ENCODE assay signal across 8 cellular contexts in the genomic region with DNA sequence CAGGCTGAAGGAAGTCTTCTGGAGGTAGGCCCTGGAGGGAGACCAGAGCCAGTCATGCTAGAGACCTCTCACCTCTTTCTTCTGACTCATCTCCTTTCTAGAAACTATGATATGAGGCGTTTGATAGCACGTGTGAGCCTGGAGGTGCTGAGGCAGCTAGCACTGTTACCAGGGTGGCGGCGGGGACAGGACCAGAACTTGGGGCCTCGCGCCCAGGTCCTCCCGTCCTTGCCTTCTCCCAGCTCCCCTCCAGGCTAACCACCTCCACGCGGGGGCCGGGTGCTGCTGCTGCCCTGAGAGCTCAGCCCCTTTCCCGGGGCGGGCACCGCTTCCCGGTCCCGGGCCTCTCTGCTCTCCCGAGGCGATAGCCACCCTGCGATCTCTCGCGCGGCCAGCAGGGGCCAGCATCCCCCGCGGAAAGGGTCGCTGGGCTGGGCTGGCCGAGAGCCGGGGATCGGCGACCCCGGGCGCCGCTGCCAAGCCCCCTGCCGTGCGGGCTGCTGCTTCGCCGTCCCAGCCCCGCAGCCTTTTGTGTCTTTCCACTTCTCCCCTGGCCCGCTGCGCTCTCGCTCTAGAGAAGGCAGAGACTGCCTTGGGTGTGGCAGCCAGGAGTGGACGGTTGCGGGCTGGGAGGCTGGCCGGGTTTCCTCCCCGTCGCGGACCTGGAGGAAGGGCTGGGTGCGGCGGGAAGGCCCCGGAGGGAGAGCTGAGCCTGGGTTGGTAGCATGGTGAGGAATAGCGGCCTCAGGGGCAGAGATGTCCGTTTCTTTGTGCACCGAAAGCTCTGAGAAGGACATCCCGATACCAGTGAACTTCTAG. TPM values are rescaled to one million over a fixed set of nuclear protein-coding genes. Genes with fewer than 3 reads are reported as not detected.
A peak's percentile ranks its signal among the peaks of the same experiment; 100 is the strongest.
DNase-seq lines count a peak whose midpoint lies in the region; ATAC-seq and TF ChIP-seq lines count a peak whose summit lies in the region.

No MANE protein-coding gene starts in this region.

- TF ChIP-seq POLR2A in ovary (IDR thresholded peaks at IDR 0.05): no peak

- H3K36me3 ChIP-seq in KMS-11 (ENCODE audit: insufficient read depth): no peaks in the 10 kb centered on the region
- no peaks in the 10 kb centered on the region for H3K36me3 ChIP-seq in ovary
- no peaks in the 10 kb centered on the region for H3K36me3 ChIP-seq in tibial artery

- peak; percentile 94 for TF ChIP-seq CTCF in KMS-11 (conservative IDR thresholded peaks at IDR 0.05; ENCODE audit: low read depth, low read length)
- TF ChIP-seq CTCF in ovary (IDR thresholded peaks at IDR 0.05): peak; percentile 90 to 100 (median 98)
- peak; percentile 97 to 99 for TF ChIP-seq CTCF in tibial artery (IDR thresholded peaks at IDR 0.05)

- DNase-seq in GDM1 (lab: John Stamatoyannopoulos, UW): peak; percentile 51
- DNase-seq in SKM-1 (lab: John Stamatoyannopoulos, UW; ENCODE audit: unreplicated experiment): peak; percentile 43
- peak; percentile 77 for DNase-seq in activated naive CD8-positive, alpha-beta T cell treated with anti-CD3 and anti-CD28 coated beads for 36 hours
- DNase-seq in Right ventricle myocardium inferior (ENCODE audit: missing footprints): peak; percentile 84
- DNase-seq in ovary: peak; percentile 74 to 89 (median 85)
- DNase-seq in tibial artery: peak; percentile 60 to 79

- peaks cover 15% of the 10 kb centered on the region for H3K27me3 Mint-ChIP-seq in activated naive CD8-positive, alpha-beta T cell treated with anti-CD3 and anti-CD28 coated beads for 36 hours

- H3K4me3 Mint-ChIP-seq in activated naive CD8-positive, alpha-beta T cell treated with anti-CD3 and anti-CD28 coated beads for 36 hours: peak overlapping the region; percentile 32

- peak; percentile 85 for ATAC-seq in GM21825 (IDR thresholded peaks at IDR 0.05; ENCODE audit: unreplicated experiment)
- peak; percentile 82 for ATAC-seq in Right ventricle myocardium inferior

- H3K27me3 ChIP-seq in KMS-11 (ENCODE audit: insufficient read depth, low read depth) (no peaks in the 10 kb centered on the region), ovary (no peaks in the 10 kb centered on the region), tibial artery (no peaks in the 10 kb centered on the region)

- H3K4me2 ChIP-seq in KMS-11: peak overlapping the region; percentile 26

- H3K9ac ChIP-seq in KMS-11: peak overlapping the region; percentile 65

- intact Hi-C loops in Right ventricle myocardium inferior (cut with DNase I): loop anchor here (1.0 to 5.0 kb wide), 2 partner anchors 250 to 318 kb away; a partner anchor contains a TSS
- intact Hi-C loops in ovary (cut with DNase I): loop anchor here in 3 of 4 donors (2.0 to 5.0 kb wide), 2 partner anchors 315 to 318 kb away; no protein-coding TSS in a partner anchor
- intact Hi-C loops in tibial artery (cut with DNase I; ENCODE audit: low total_unique reads): loop anchor here (1.0 kb wide), 1 partner anchor 318 kb away; no protein-coding TSS in a partner anchor

- H3K36me3 Mint-ChIP-seq in activated naive CD8-positive, alpha-beta T cell treated with anti-CD3 and anti-CD28 coated beads for 36 hours: no peaks in the 10 kb centered on the region

- H3K79me2 ChIP-seq in KMS-11 (ENCODE audit: insufficient read depth, low read depth): no peaks in the 10 kb centered on the region

- WGBS in ovary, 3 donors: 6 to 10% (median 7%) methylated on average over 19 to 52 of the region's 52 CpGs

- no peak overlapping the region for H3K27ac Mint-ChIP-seq in activated naive CD8-positive, alpha-beta T cell treated with anti-CD3 and anti-CD28 coated beads for 36 hours

- peaks cover 2% of the 10 kb centered on the region for H3K4me1 Mint-ChIP-seq in activated naive CD8-positive, alpha-beta T cell treated with anti-CD3 and anti-CD28 coated beads for 36 hours

- H3K27ac ChIP-seq in KMS-11: no peak overlapping the region
- peak overlapping the region; percentile 77 to 78 for H3K27ac ChIP-seq in ovary
- H3K27ac ChIP-seq in tibial artery: peak overlapping the region; percentile 68 to 69

- H4K20me1 ChIP-seq in KMS-11 (ENCODE audit: insufficient read depth): no peaks in the 10 kb centered on the region

- H3K4me3 ChIP-seq in KMS-11 (IDR thresholded peaks at IDR 0.05; ENCODE audit: insufficient read depth, low read depth, low read length): peak overlapping the region; percentile 91
- peak overlapping the region; percentile 74 for H3K4me3 ChIP-seq in ovary
- H3K4me3 ChIP-seq in tibial artery: peak overlapping the region; percentile 58 to 77

- no peaks in the 10 kb centered on the region for H3K9me3 Mint-ChIP-seq in activated naive CD8-positive, alpha-beta T cell treated with anti-CD3 and anti-CD28 coated beads for 36 hours

- peak overlapping the region; percentile 97 for H2AFZ ChIP-seq in KMS-11 (ENCODE audit: low read depth)

- peaks cover 6% of the 10 kb centered on the region for H3K4me1 ChIP-seq in KMS-11 (ENCODE audit: low read depth, poor library complexity, severe bottlenecking)
- peaks cover 5% of the 10 kb centered on the region for H3K4me1 ChIP-seq in ovary (ENCODE audit: insufficient read depth)
- peaks cover 4 to 8% (median 6%) of the 10 kb centered on the region in 4 donors for H3K4me1 ChIP-seq in tibial artery

- TF ChIP-seq EP300 in ovary (IDR thresholded peaks at IDR 0.05): no peak

- H3K9me3 ChIP-seq in ovary (no peaks in the 10 kb centered on the region), tibial artery (no peaks in the 10 kb centered on the region)

RNA-seq across cellular contexts. Expression of a gene that starts 49.1 kb away (rescaled TPM):
- total RNA-seq in activated naive CD8-positive, alpha-beta T cell treated with anti-CD3 and anti-CD28 coated beads for 36 hours: under 1 TPM; 0.24 to 0.25 TPM
- total RNA-seq in Right ventricle myocardium inferior (1.3 TPM), ovary (1 to 10 TPM in 6 of 7 donors, under 1 TPM in 1; 0.94 to 2.5 (median 2.1) TPM)
- 1 to 10 TPM; 2.6 to 3.0 TPM for polyA plus RNA-seq in ovary
